10 cellular contexts compared by ENCODE assay signal in the genomic region with DNA sequence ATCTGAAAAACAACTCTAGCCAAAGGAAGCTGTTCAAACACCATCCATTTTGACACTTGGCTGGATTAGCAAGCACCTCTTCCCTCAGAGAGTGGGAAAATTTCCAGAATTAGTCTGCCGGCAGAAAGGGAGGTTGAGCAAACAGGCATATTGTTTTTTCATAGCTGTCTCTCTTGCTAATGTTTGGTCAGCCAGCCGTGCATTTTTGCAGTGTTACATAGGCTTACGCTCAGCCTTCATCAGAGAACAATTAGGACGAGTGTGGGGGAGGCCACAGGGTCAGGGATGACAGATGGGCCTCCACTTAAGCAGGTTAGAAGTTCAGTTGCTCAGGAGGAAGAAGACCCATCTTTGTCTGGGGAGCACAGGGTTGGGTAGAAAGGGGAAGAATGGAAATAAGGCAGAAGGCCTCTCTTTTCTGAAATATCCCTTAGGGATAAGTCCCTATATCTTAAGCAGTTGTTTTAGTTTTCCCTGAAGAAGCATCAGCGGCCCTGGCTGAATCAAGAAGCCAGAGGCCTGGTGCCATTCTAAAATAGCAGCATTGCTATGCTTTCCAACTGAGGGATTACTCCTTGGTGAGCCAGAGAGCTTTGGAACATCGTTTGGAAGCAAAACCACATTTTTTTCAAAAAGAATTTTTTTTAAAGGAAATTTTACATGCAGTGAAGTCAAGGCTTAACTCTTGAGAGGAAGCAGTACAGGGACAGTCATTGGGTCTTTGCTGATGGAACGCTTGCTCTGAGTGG.
DNase-seq lines count a peak whose midpoint lies in the region; TF ChIP-seq lines count a peak whose summit lies in the region.
"Had no signal": no experiment of that assay in that cellular context is flagged by ENCODE, and none has a peak within 500 bp of the region (broad histone marks: within the 10 kb centered on the region; RNA-seq: fewer than 3 reads in every experiment).

No MANE protein-coding gene starts in this region.

- no peak overlapping the region for H3K4me3 ChIP-seq in hepatocyte
- H3K4me3 ChIP-seq in suprapubic skin: no peak overlapping the region
- no peak overlapping the region for H3K4me3 ChIP-seq in neural progenitor cell
- H3K4me3 ChIP-seq: A549 had no signal

- peak overlapping the region; percentile 38 for H3K4me2 ChIP-seq in hepatocyte
- H3K4me2 ChIP-seq in neural progenitor cell: no peak overlapping the region
- H3K4me2 ChIP-seq: A549 had no signal

- H3F3A ChIP-seq in neural progenitor cell (ENCODE audit: low read depth): peaks cover 10% of the 10 kb centered on the region

- no peaks in the 10 kb centered on the region for H3K9me3 ChIP-seq in hepatocyte (ENCODE audit: low read depth)
- no peaks in the 10 kb centered on the region for H3K9me3 ChIP-seq in suprapubic skin
- no peaks in the 10 kb centered on the region for H3K9me3 ChIP-seq in neural progenitor cell (ENCODE audit: low read depth)
- H3K9me3 ChIP-seq: A549 had no signal

- H3K79me2 ChIP-seq in hepatocyte: no peaks in the 10 kb centered on the region
- H3K79me2 ChIP-seq in neural progenitor cell (ENCODE audit: low read depth): no peaks in the 10 kb centered on the region

- peak; percentile 10 for DNase-seq in NCI-H510A treated with DMSO at 0.1 percent for 48 hours (lab: John Stamatoyannopoulos, UW)
- DNase-seq in NCI-H510A (lab: John Stamatoyannopoulos, UW): no peak
- DNase-seq in activated T-helper 2 cell treated with anti-CD3 and anti-CD28 coated beads, Interferon-gamma antibody, Interleukin-2, Interleukin-4, amounts not matched to agents 10 μg/mL and 5 μg/mL and 100 μg/mL, durations not matched to agents 14 hours and 24 hours and 36 hours (ENCODE audit: low spot score): no peak
- no peak for DNase-seq in hepatocyte (ENCODE audit: low spot score)
- DNase-seq in suprapubic skin (ENCODE audit: low spot score in 2 of 2): no peak
- no peak for DNase-seq in ACHN
- no peak for DNase-seq in neural progenitor cell (ENCODE audit: low spot score)
- no peak for DNase-seq in midbrain (lab: John Stamatoyannopoulos, UW)
- DNase-seq: head of caudate nucleus had no signal

- peaks cover 5% of the 10 kb centered on the region for H3K36me3 Mint-ChIP-seq in activated T-helper 2 cell treated with anti-CD3 and anti-CD28 coated beads, Interferon-gamma antibody, Interleukin-2, Interleukin-4, amounts not matched to agents 10 μg/mL and 5 μg/mL and 100 μg/mL, durations not matched to agents 14 hours and 24 hours and 36 hours (ENCODE audit: low read depth)
- no peaks in the 10 kb centered on the region for H3K36me3 Mint-ChIP-seq in neural progenitor cell

- H2AFZ ChIP-seq in hepatocyte (peak overlapping the region; percentile 18), neural progenitor cell (replicated peaks) (no peak overlapping the region)

- H3K36me3 ChIP-seq in hepatocyte (replicated peaks; ENCODE audit: insufficient read depth, low read depth) (no peaks in the 10 kb centered on the region), suprapubic skin (no peaks in the 10 kb centered on the region), neural progenitor cell (no peaks in the 10 kb centered on the region)

- 72% methylated on average over 7 of the region's 7 CpGs for WGBS in hepatocyte (ENCODE audit: low lambda C conversion rate, missing lambda C conversion rate)
- 43% methylated on average over 7 of the region's 7 CpGs for WGBS in suprapubic skin

- H3K4me1 ChIP-seq in hepatocyte (ENCODE audit: insufficient read depth) (peaks cover 24% of the 10 kb centered on the region), suprapubic skin (peaks cover 22% of the 10 kb centered on the region), neural progenitor cell (peaks cover 8% of the 10 kb centered on the region)
- H3K4me1 ChIP-seq: A549 had no signal

- TF ChIP-seq POLR2A in suprapubic skin (IDR thresholded peaks at IDR 0.05): no peak

- intact Hi-C loops in activated T-helper 2 cell treated with anti-CD3 and anti-CD28 coated beads, Interferon-gamma antibody, Interleukin-2, Interleukin-4, amounts not matched to agents 10 μg/mL and 5 μg/mL and 100 μg/mL, durations not matched to agents 14 hours and 24 hours and 36 hours (cut with micrococcal nuclease): no loop called here

- in situ Hi-C loops in ACHN (cut with HindIII; ENCODE audit: low pct_ligation_motif_present, low pct_unique_long_range_greater_than_20kb, low sequenced_read_pairs): no loop called here

- no peaks in the 10 kb centered on the region for H3K27me3 Mint-ChIP-seq in activated T-helper 2 cell treated with anti-CD3 and anti-CD28 coated beads, Interferon-gamma antibody, Interleukin-2, Interleukin-4, amounts not matched to agents 10 μg/mL and 5 μg/mL and 100 μg/mL, durations not matched to agents 14 hours and 24 hours and 36 hours (ENCODE audit: low read depth)
- H3K27me3 Mint-ChIP-seq in neural progenitor cell (ENCODE audit: insufficient read depth, low read depth): peaks cover 8% of the 10 kb centered on the region

- no peak for TF ChIP-seq EP300 in suprapubic skin (IDR thresholded peaks at IDR 0.05)

- H3K9me2 ChIP-seq in hepatocyte (replicated peaks; ENCODE audit: insufficient read depth): no peaks in the 10 kb centered on the region

- TF ChIP-seq CTCF in hepatocyte (IDR thresholded peaks at IDR 0.05; ENCODE audit: poor library complexity): no peak
- no peak for TF ChIP-seq CTCF in suprapubic skin (IDR thresholded peaks at IDR 0.05)
- TF ChIP-seq CTCF in neural progenitor cell (IDR thresholded peaks at IDR 0.05): no peak

- peak overlapping the region; percentile 21 for H3K27ac Mint-ChIP-seq in activated T-helper 2 cell treated with anti-CD3 and anti-CD28 coated beads, Interferon-gamma antibody, Interleukin-2, Interleukin-4, amounts not matched to agents 10 μg/mL and 5 μg/mL and 100 μg/mL, durations not matched to agents 14 hours and 24 hours and 36 hours
- no peak overlapping the region for H3K27ac Mint-ChIP-seq in neural progenitor cell

- no peak overlapping the region for H3K4me3 Mint-ChIP-seq in activated T-helper 2 cell treated with anti-CD3 and anti-CD28 coated beads, Interferon-gamma antibody, Interleukin-2, Interleukin-4, amounts not matched to agents 10 μg/mL and 5 μg/mL and 100 μg/mL, durations not matched to agents 14 hours and 24 hours and 36 hours (ENCODE audit: low read depth)
- H3K4me3 Mint-ChIP-seq in neural progenitor cell: no peak overlapping the region

- H4K20me1 ChIP-seq in hepatocyte (ENCODE audit: insufficient read depth, poor library complexity, severe bottlenecking): no peaks in the 10 kb centered on the region
- H4K20me1 ChIP-seq in neural progenitor cell (ENCODE audit: low read depth): no peaks in the 10 kb centered on the region

- peaks cover 5% of the 10 kb centered on the region for H3K9me3 Mint-ChIP-seq in activated T-helper 2 cell treated with anti-CD3 and anti-CD28 coated beads, Interferon-gamma antibody, Interleukin-2, Interleukin-4, amounts not matched to agents 10 μg/mL and 5 μg/mL and 100 μg/mL, durations not matched to agents 14 hours and 24 hours and 36 hours
- H3K9me3 Mint-ChIP-seq in neural progenitor cell: no peaks in the 10 kb centered on the region

- H3K4me1 Mint-ChIP-seq in activated T-helper 2 cell treated with anti-CD3 and anti-CD28 coated beads, Interferon-gamma antibody, Interleukin-2, Interleukin-4, amounts not matched to agents 10 μg/mL and 5 μg/mL and 100 μg/mL, durations not matched to agents 14 hours and 24 hours and 36 hours (ENCODE audit: low read depth): peaks cover 39% of the 10 kb centered on the region
- peaks cover 11% of the 10 kb centered on the region for H3K4me1 Mint-ChIP-seq in neural progenitor cell

- H3K9ac ChIP-seq in neural progenitor cell: no peak overlapping the region

- H3K27me3 ChIP-seq in hepatocyte: no peaks in the 10 kb centered on the region
- no peaks in the 10 kb centered on the region for H3K27me3 ChIP-seq in suprapubic skin
- H3K27me3 ChIP-seq in neural progenitor cell: peaks cover 34% of the 10 kb centered on the region

- peak overlapping the region; percentile 79 for H3K27ac ChIP-seq in hepatocyte
- H3K27ac ChIP-seq in suprapubic skin: peak overlapping the region; percentile 69
- no peak overlapping the region for H3K27ac ChIP-seq in neural progenitor cell
- H3K27ac ChIP-seq: A549 had no signal
